1 cellular context compared by ENCODE assay signal in genomic region chr6:2765896-2766766, GRCh38.
TF ChIP-seq lines count a peak whose summit lies in the region.

No MANE protein-coding gene starts in this region.

TF ChIP-seq in K562, 482 proteins besides CTCF, POLR2A, EP300 and RAD21 (continued from another document):
- no peak for TF ChIP-seq THRB (CRISPR knock-in tag; conservative IDR thresholded peaks at IDR 0.05)
